ENCODE assay signal across 29 cellular contexts in genomic region chr5:68220914-68221313, GRCh38.
"Had no signal": no experiment of that assay in that cellular context is flagged by ENCODE, and none has a peak within 500 bp of the region (broad histone marks: within the 10 kb centered on the region; RNA-seq: fewer than 3 reads in every experiment).

No MANE protein-coding gene starts in this region.

- H3K9me3 Mint-ChIP-seq: activated CD4-positive, alpha-beta T cell treated with anti-CD3 and anti-CD28 coated beads, Interleukin-2, amount 10 ng/mL, durations not matched to agents 24 days and 14 days; activated T-helper 1 cell treated with anti-CD3 and anti-CD28 coated beads, Interleukin-12 subunit alpha, Interleukin-12 subunit beta, Interleukin-2, Interleukin-4 antibody, amounts not matched to agents 30 ng/mL and 10 ng/mL and 1 ng/mL, durations not matched to agents 14 hours and 24 hours and 36 hours; type B pancreatic cell had no signal

- DNase-seq: activated CD4-positive, alpha-beta memory T cell treated with anti-CD3 and anti-CD28 coated beads for 36 hours; activated CD4-positive, alpha-beta T cell treated with anti-CD3 and anti-CD28 coated beads, Interleukin-2, amount 10 ng/mL, durations not matched to agents 24 days and 14 days; activated CD4-positive, CD25-positive, alpha-beta regulatory T cell treated with anti-CD3 and anti-CD28 coated beads, Interleukin-2, amount 50 U/mL, for 72 hours; activated CD8-positive, alpha-beta memory T cell treated with anti-CD3 and anti-CD28 coated beads, Interleukin-2, amount 50 U/mL, for 4 hours; activated effector memory CD4-positive, alpha-beta T cell treated with anti-CD3 and anti-CD28 coated beads, Interleukin-2, amount 50 U/mL, for 16 hours; activated naive CD4-positive, alpha-beta T cell treated with anti-CD3 and anti-CD28 coated beads for 36 hours; activated naive CD8-positive, alpha-beta T cell treated with anti-CD3 and anti-CD28 coated beads for 36 hours; activated T-cell treated with anti-CD3 and anti-CD28 coated beads, Interleukin-2, amount 50 U/mL, for 1 hour; adrenal gland; aorta; body of pancreas; cerebellar nuclear complex; colonic mucosa; effector CD8-positive, alpha-beta T cell; heart right ventricle; kidney glomerular epithelial cell; nucleus accumbens; pancreas; stimulated activated CD4-positive, alpha-beta T cell treated with anti-CD3 and anti-CD28 coated beads, Interleukin-2, amount 100 ng/mL, for 48 hours; stimulated activated naive CD8-positive, alpha-beta T cell treated with anti-CD3 and anti-CD28 coated beads, Interleukin-15, Interleukin-2, amounts not matched to agents 100 U/mL and 50 U/mL, for 24 hours; T-helper 2 cell had no signal

- H3K27ac ChIP-seq: body of pancreas, cardiac muscle cell, colonic mucosa, pancreas, prostate gland, thoracic aorta had no signal

- H3K27ac Mint-ChIP-seq: activated CD4-positive, alpha-beta memory T cell treated with anti-CD3 and anti-CD28 coated beads for 36 hours; activated CD4-positive, alpha-beta T cell treated with anti-CD3 and anti-CD28 coated beads, Interleukin-2, amount 10 ng/mL, durations not matched to agents 24 days and 14 days; activated naive CD4-positive, alpha-beta T cell treated with anti-CD3 and anti-CD28 coated beads for 36 hours; activated naive CD8-positive, alpha-beta T cell treated with anti-CD3 and anti-CD28 coated beads for 36 hours; activated T-helper 1 cell treated with anti-CD3 and anti-CD28 coated beads, Interleukin-12 subunit alpha, Interleukin-12 subunit beta, Interleukin-2, Interleukin-4 antibody, amounts not matched to agents 30 ng/mL and 10 ng/mL and 1 ng/mL, durations not matched to agents 14 hours and 24 hours and 36 hours; type B pancreatic cell had no signal

- H3K27me3 ChIP-seq: adrenal gland, body of pancreas, cardiac muscle cell, colonic mucosa, heart right ventricle, pancreas, vagina had no signal

- ATAC-seq: body of pancreas; heart right ventricle; left lobe of liver; pancreas; stimulated activated naive CD8-positive, alpha-beta T cell treated with anti-CD3 and anti-CD28 coated beads, Interleukin-15, Interleukin-2, amounts not matched to agents 100 U/mL and 50 U/mL, for 24 hours had no signal

- H3K4me3 Mint-ChIP-seq: activated CD4-positive, alpha-beta memory T cell treated with anti-CD3 and anti-CD28 coated beads for 36 hours; activated CD4-positive, alpha-beta T cell treated with anti-CD3 and anti-CD28 coated beads, Interleukin-2, amount 10 ng/mL, durations not matched to agents 24 days and 14 days; activated naive CD4-positive, alpha-beta T cell treated with anti-CD3 and anti-CD28 coated beads for 36 hours; activated naive CD8-positive, alpha-beta T cell treated with anti-CD3 and anti-CD28 coated beads for 36 hours; activated T-helper 1 cell treated with anti-CD3 and anti-CD28 coated beads, Interleukin-12 subunit alpha, Interleukin-12 subunit beta, Interleukin-2, Interleukin-4 antibody, amounts not matched to agents 30 ng/mL and 10 ng/mL and 1 ng/mL, durations not matched to agents 14 hours and 24 hours and 36 hours had no signal

- H3K4me3 ChIP-seq: body of pancreas, cardiac muscle cell, colonic mucosa, lung, pancreas, prostate gland had no signal

- H3K36me3 ChIP-seq: adrenal gland, cardiac muscle cell, colonic mucosa, pancreas, prostate gland, vagina had no signal

- H3K27me3 Mint-ChIP-seq: activated CD4-positive, alpha-beta memory T cell treated with anti-CD3 and anti-CD28 coated beads for 36 hours; activated CD4-positive, alpha-beta T cell treated with anti-CD3 and anti-CD28 coated beads, Interleukin-2, amount 10 ng/mL, durations not matched to agents 24 days and 14 days; activated naive CD8-positive, alpha-beta T cell treated with anti-CD3 and anti-CD28 coated beads for 36 hours; type B pancreatic cell had no signal

- H3K9me3 ChIP-seq: adrenal gland, body of pancreas, colonic mucosa, pancreas, prostate gland, thoracic aorta, vagina had no signal
